1 cellular context compared by ENCODE assay signal in genomic region chr2:85761512-85761944, GRCh38.
A peak's percentile ranks its signal among the peaks of the same experiment; 100 is the strongest.
TF ChIP-seq lines count a peak whose summit lies in the region.

No MANE protein-coding gene starts in this region.

TF ChIP-seq in liver, 16 proteins besides CTCF, POLR2A, EP300 and RAD21 (continued from another document):
- peak; percentile 50 for TF ChIP-seq MAX (IDR thresholded peaks at IDR 0.05)
